In genomic region chr1:43292679-43293078, GRCh38 we compare ENCODE assay signal across 1 cellular context.
TF ChIP-seq lines count a peak whose summit lies in the region.

No MANE protein-coding gene starts in this region.

TF ChIP-seq in H1, 55 proteins besides CTCF, POLR2A, EP300 and RAD21:
- no peak for TF ChIP-seq CREB1 (IDR thresholded peaks at IDR 0.05)
- TF ChIP-seq MAX (IDR thresholded peaks at IDR 0.05) = no peak
- no peak for TF ChIP-seq TEAD4 (IDR thresholded peaks at IDR 0.05; ENCODE audit: low read depth, low read length)
- no peak for TF ChIP-seq SIRT6 (IDR thresholded peaks at IDR 0.05; ENCODE audit: low read length)
- no peak for TF ChIP-seq BACH1 (IDR thresholded peaks at IDR 0.05; ENCODE audit: low read length)
- no peak for TF ChIP-seq POLR2AphosphoS5 (IDR thresholded peaks at IDR 0.05; ENCODE audit: low read depth, low read length)
- TF ChIP-seq POU5F1 (IDR thresholded peaks at IDR 0.05; ENCODE audit: low read depth, low read length) = no peak
- TF ChIP-seq KDM1A (IDR thresholded peaks at IDR 0.05; ENCODE audit: borderline replicate concordance, low read length) = no peak
